In genomic region chr15:58627706-58628105, GRCh38 we compare ENCODE assay signal across 1 cellular context.
TF ChIP-seq lines count a peak whose summit lies in the region.

No MANE protein-coding gene starts in this region.

TF ChIP-seq in SK-N-SH, 30 proteins besides CTCF, POLR2A, EP300 and RAD21 (continued from another document):
- TF ChIP-seq FOXJ3 (CRISPR knock-in tag; IDR thresholded peaks at IDR 0.05) (no peak), EZH2phosphoT487 (IDR thresholded peaks at IDR 0.05; ENCODE audit: borderline replicate concordance, low read depth) (no peak), REST (IDR thresholded peaks at IDR 0.05; ENCODE audit: low read depth, low read length) (no peak)
